8 cellular contexts compared by ENCODE assay signal in the genomic region with DNA sequence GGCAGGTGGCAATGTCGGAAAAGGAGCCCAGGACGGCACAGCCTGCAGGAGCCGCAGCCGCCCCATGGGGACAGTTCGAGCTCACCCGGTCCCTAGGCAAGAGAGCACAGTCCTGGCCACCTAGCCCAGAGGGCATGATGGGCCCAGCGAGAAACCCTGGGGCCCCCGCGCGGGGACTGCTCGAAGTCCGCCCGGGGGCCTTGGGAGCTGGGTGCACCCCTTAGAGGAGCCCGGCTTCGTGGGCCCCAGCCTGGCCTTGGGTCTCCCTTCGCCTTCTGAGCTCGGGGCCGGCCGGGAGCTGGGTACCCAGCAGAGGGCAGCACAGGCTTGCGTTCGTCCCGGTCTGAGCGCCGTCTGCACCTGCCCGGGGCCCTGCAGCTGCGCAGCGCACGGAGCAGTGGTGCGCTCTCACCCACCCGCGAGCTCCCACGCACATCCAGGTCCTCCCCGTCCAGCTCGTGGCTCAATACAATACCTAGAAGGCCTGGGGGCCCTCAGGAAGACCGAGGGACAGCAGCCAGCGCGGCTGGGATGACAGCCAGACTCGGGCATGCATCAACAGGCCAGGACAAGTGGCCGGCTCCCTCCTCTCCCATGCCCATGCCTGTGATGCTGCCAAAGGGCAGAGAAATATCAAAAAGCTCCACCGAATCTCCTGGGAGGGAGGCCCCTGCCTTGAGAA.
DNase-seq lines count a peak whose midpoint lies in the region; ATAC-seq and TF ChIP-seq lines count a peak whose summit lies in the region.

No MANE protein-coding gene starts in this region.

- ATAC-seq in GM21786 (IDR thresholded peaks at IDR 0.05; ENCODE audit: unreplicated experiment) (peak; percentile 67), gastroesophageal sphincter (peak; percentile 71)

- intact Hi-C loops in tibial artery (cut with DNase I; ENCODE audit: low total_unique reads), result loop anchor here (5.0 to 10.0 kb wide), 3 partner anchors 94 to 304 kb away; partner anchors contain the start of gene MALT1

- H3K36me3 ChIP-seq in gastroesophageal sphincter, result no peaks in the 10 kb centered on the region
- no peaks in the 10 kb centered on the region for H3K36me3 ChIP-seq in osteoblast (ENCODE audit: insufficient read depth, low read length)
- H3K36me3 ChIP-seq in tibial artery, result no peaks in the 10 kb centered on the region

- H3K27ac ChIP-seq in RWPE1 (peak overlapping the region; percentile 79), gastroesophageal sphincter (no peak overlapping the region), osteoblast (ENCODE audit: low read depth, low read length) (no peak overlapping the region), tibial artery (no peak overlapping the region)

- H3K79me2 ChIP-seq in osteoblast (ENCODE audit: insufficient read depth, low read length), result no peaks in the 10 kb centered on the region

- peaks cover 0 to 17% (median 7%) of the 10 kb centered on the region in 3 donors for H3K4me1 ChIP-seq in gastroesophageal sphincter
- peaks cover 6% of the 10 kb centered on the region for H3K4me1 ChIP-seq in osteoblast (ENCODE audit: insufficient read depth, low read length)
- peaks cover 0 to 14% (median 9%) of the 10 kb centered on the region in 4 donors for H3K4me1 ChIP-seq in tibial artery

- H3K4me3 ChIP-seq in gastroesophageal sphincter, result peak overlapping the region in 1 of 2 donors; percentile 39
- H3K4me3 ChIP-seq in osteoblast (ENCODE audit: insufficient read depth, low read length), result peak overlapping the region; percentile 60
- H3K4me3 ChIP-seq in tibial artery, result peak overlapping the region; percentile 33 to 37

- peak overlapping the region; percentile 85 for H3K4me2 ChIP-seq in osteoblast (ENCODE audit: insufficient read depth, low read length)

- H3K27me3 ChIP-seq in gastroesophageal sphincter, result peaks cover 6% of the 10 kb centered on the region
- peaks cover 29% of the 10 kb centered on the region for H3K27me3 ChIP-seq in osteoblast (ENCODE audit: insufficient read depth, low read length)
- H3K27me3 ChIP-seq in tibial artery, result peaks cover 0 to 17% of the 10 kb centered on the region in 2 donors

- H4K20me1 ChIP-seq in osteoblast (ENCODE audit: insufficient read depth, low read length), result no peaks in the 10 kb centered on the region

- WGBS in gastroesophageal sphincter (ENCODE audit: low coverage in 1 of 2), 2 donors, result 0 to 40% methylated on average over 2 of the region's 40 CpGs

- H2AFZ ChIP-seq in osteoblast (ENCODE audit: low read length), result peak overlapping the region; percentile 89

- TF ChIP-seq POLR2A in gastroesophageal sphincter (IDR thresholded peaks at IDR 0.05), result no peak

- DNase-seq in DMS79 (lab: John Stamatoyannopoulos, UW), result peak; percentile 84
- peak; percentile 21 for DNase-seq in KG1 (lab: John Stamatoyannopoulos, UW)
- peak; percentile 69 for DNase-seq in RWPE1 (ENCODE audit: low spot score)
- peak; percentile 62 for DNase-seq in activated gamma-delta T cell treated with Interleukin-2 at 50 U/mL for 16 hours
- peak; percentile 96 for DNase-seq in osteoblast (ENCODE audit: insufficient read length, low spot score, missing footprints)
- DNase-seq in tibial artery, result peak; percentile 57 to 82

- CTCF ChIA-PET in RWPE1 (lab: Yijun Ruan, JAX), result interaction anchor here (0.5 to 1.1 kb wide), 5 partner anchors 10 to 1185 kb away, joined by 3 to 4 read pairs (median 4); no protein-coding TSS in a partner anchor

- no peaks in the 10 kb centered on the region for H3K9me3 ChIP-seq in gastroesophageal sphincter
- H3K9me3 ChIP-seq in osteoblast (ENCODE audit: low read depth, low read length), result no peaks in the 10 kb centered on the region
- no peaks in the 10 kb centered on the region for H3K9me3 ChIP-seq in tibial artery

- TF ChIP-seq EP300 in gastroesophageal sphincter (IDR thresholded peaks at IDR 0.05), result no peak

- TF ChIP-seq CTCF in RWPE1 (conservative IDR thresholded peaks at IDR 0.05; ENCODE audit: low read depth) (peak; percentile 75), gastroesophageal sphincter (IDR thresholded peaks at IDR 0.05) (peak; percentile 34 to 88 (median 48)), osteoblast (IDR thresholded peaks at IDR 0.05; ENCODE audit: extremely low read depth, low read depth, low read length) (peak; percentile 71), tibial artery (IDR thresholded peaks at IDR 0.05) (peak; percentile 79 to 80)

- POLR2A ChIA-PET in RWPE1 (lab: Yijun Ruan, JAX; ENCODE audit: low non-redundant PET), result no interaction called here

Comparison
In these comparisons a context has a peak if more than half of its experiments do, and no peak if none do; other contexts are left out.
1. DNase-seq: peak in every context shown above with its lines; median percentile 96 in osteoblast; 84 in DMS79; 70 in tibial artery; 69 in RWPE1; 62 in activated gamma-delta T cell treated with Interleukin-2 at 50 U/mL for 16 hours; 21 in KG1.